ENCODE assay signal across 9 cellular contexts in genomic region chr3:152961323-152961722, GRCh38.
DNase-seq lines count a peak whose midpoint lies in the region; ATAC-seq lines count a peak whose summit lies in the region.
"Had no signal": no experiment of that assay in that cellular context is flagged by ENCODE, and none has a peak within 500 bp of the region (broad histone marks: within the 10 kb centered on the region; RNA-seq: fewer than 3 reads in every experiment).

No MANE protein-coding gene starts in this region.

- H3K36me3 Mint-ChIP-seq in activated naive CD8-positive, alpha-beta T cell treated with anti-CD3 and anti-CD28 coated beads, Interleukin-2, amount 50 U/mL, for 24 hours (ENCODE audit: low read depth) = no peaks in the 10 kb centered on the region

- no peaks in the 10 kb centered on the region for H3K27me3 Mint-ChIP-seq in activated naive CD8-positive, alpha-beta T cell treated with anti-CD3 and anti-CD28 coated beads, Interleukin-2, amount 50 U/mL, for 24 hours

- H3K27ac Mint-ChIP-seq in activated naive CD8-positive, alpha-beta T cell treated with anti-CD3 and anti-CD28 coated beads, Interleukin-2, amount 50 U/mL, for 24 hours = no peak overlapping the region

- H3K9me3 Mint-ChIP-seq in activated naive CD8-positive, alpha-beta T cell treated with anti-CD3 and anti-CD28 coated beads, Interleukin-2, amount 50 U/mL, for 24 hours = no peaks in the 10 kb centered on the region

- H3K27ac ChIP-seq in epithelial cell of prostate = peak overlapping the region; percentile 39
- H3K27ac ChIP-seq: SJSA1 had no signal

- no peak for ATAC-seq in GM18873 (IDR thresholded peaks at IDR 0.05; ENCODE audit: low FRiP score, unreplicated experiment)
- no peak for ATAC-seq in activated naive CD8-positive, alpha-beta T cell treated with anti-CD3 and anti-CD28 coated beads, Interleukin-2, amount 50 U/mL, for 24 hours

- H3K4me3 Mint-ChIP-seq in activated naive CD8-positive, alpha-beta T cell treated with anti-CD3 and anti-CD28 coated beads, Interleukin-2, amount 50 U/mL, for 24 hours = no peak overlapping the region

- no peaks in the 10 kb centered on the region for H3K4me1 Mint-ChIP-seq in activated naive CD8-positive, alpha-beta T cell treated with anti-CD3 and anti-CD28 coated beads, Interleukin-2, amount 50 U/mL, for 24 hours

- DNase-seq in SIG-M5 treated with dmso at 0.1 percent for 504 hours (lab: John Stamatoyannopoulos, UW; ENCODE audit: unreplicated experiment) = peak; percentile 10
- DNase-seq in SIG-M5 (lab: John Stamatoyannopoulos, UW) = no peak
- DNase-seq in NAMALWA (ENCODE audit: low spot score) = peak; percentile 58
- no peak for DNase-seq in epithelial cell of prostate (ENCODE audit: low read depth, low spot score)
- peak; percentile 6 for DNase-seq in smooth muscle cell of the brain vasculature (ENCODE audit: low read depth, low spot score)
- DNase-seq in NCI-H146 (lab: John Stamatoyannopoulos, UW) = no peak
- no peak for DNase-seq in activated naive CD8-positive, alpha-beta T cell treated with anti-CD3 and anti-CD28 coated beads, Interleukin-2, amount 50 U/mL, for 24 hours

Comparison
In these comparisons a context has a peak if more than half of its experiments do, and no peak if none do; other contexts are left out.
1. DNase-seq: peak in SIG-M5 treated with dmso at 0.1 percent for 504 hours (single experiment), NAMALWA (single experiment) and smooth muscle cell of the brain vasculature (single experiment); none in SIG-M5 (single experiment), epithelial cell of prostate (single experiment), NCI-H146 (single experiment) and activated naive CD8-positive, alpha-beta T cell treated with anti-CD3 and anti-CD28 coated beads, Interleukin-2, amount 50 U/mL, for 24 hours (single experiment).